In the genomic region with DNA sequence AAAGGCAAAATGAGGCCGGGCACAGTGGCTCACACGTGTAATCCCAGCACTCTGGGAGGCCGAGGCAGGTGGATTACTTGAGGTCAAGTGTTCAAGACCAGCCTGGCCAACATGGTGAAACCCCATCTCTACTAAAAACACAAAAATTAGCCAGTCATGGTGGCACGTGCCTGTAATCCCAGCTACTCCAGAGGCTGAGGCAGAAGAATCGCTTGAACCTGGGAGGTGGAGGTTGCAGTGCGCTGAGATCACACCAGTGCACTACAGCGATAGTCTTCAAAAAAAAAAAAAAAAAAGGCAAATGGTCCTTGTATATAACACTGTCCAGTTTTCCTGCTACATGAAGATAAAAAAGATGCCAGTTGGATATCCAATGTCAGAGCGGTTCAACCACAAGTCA, we compare ENCODE assay signal across 1 cellular context.
TF ChIP-seq lines count a peak whose summit lies in the region.
"Not testable (repeated sequence)": the region's sequence is repeated elsewhere in the genome, so short reads cannot be mapped to it uniquely, and the experiment has no call there.

No MANE protein-coding gene starts in this region.

TF ChIP-seq in K562, 482 proteins besides CTCF, POLR2A, EP300 and RAD21 (continued from another document):
- TF ChIP-seq, protein P1, sequence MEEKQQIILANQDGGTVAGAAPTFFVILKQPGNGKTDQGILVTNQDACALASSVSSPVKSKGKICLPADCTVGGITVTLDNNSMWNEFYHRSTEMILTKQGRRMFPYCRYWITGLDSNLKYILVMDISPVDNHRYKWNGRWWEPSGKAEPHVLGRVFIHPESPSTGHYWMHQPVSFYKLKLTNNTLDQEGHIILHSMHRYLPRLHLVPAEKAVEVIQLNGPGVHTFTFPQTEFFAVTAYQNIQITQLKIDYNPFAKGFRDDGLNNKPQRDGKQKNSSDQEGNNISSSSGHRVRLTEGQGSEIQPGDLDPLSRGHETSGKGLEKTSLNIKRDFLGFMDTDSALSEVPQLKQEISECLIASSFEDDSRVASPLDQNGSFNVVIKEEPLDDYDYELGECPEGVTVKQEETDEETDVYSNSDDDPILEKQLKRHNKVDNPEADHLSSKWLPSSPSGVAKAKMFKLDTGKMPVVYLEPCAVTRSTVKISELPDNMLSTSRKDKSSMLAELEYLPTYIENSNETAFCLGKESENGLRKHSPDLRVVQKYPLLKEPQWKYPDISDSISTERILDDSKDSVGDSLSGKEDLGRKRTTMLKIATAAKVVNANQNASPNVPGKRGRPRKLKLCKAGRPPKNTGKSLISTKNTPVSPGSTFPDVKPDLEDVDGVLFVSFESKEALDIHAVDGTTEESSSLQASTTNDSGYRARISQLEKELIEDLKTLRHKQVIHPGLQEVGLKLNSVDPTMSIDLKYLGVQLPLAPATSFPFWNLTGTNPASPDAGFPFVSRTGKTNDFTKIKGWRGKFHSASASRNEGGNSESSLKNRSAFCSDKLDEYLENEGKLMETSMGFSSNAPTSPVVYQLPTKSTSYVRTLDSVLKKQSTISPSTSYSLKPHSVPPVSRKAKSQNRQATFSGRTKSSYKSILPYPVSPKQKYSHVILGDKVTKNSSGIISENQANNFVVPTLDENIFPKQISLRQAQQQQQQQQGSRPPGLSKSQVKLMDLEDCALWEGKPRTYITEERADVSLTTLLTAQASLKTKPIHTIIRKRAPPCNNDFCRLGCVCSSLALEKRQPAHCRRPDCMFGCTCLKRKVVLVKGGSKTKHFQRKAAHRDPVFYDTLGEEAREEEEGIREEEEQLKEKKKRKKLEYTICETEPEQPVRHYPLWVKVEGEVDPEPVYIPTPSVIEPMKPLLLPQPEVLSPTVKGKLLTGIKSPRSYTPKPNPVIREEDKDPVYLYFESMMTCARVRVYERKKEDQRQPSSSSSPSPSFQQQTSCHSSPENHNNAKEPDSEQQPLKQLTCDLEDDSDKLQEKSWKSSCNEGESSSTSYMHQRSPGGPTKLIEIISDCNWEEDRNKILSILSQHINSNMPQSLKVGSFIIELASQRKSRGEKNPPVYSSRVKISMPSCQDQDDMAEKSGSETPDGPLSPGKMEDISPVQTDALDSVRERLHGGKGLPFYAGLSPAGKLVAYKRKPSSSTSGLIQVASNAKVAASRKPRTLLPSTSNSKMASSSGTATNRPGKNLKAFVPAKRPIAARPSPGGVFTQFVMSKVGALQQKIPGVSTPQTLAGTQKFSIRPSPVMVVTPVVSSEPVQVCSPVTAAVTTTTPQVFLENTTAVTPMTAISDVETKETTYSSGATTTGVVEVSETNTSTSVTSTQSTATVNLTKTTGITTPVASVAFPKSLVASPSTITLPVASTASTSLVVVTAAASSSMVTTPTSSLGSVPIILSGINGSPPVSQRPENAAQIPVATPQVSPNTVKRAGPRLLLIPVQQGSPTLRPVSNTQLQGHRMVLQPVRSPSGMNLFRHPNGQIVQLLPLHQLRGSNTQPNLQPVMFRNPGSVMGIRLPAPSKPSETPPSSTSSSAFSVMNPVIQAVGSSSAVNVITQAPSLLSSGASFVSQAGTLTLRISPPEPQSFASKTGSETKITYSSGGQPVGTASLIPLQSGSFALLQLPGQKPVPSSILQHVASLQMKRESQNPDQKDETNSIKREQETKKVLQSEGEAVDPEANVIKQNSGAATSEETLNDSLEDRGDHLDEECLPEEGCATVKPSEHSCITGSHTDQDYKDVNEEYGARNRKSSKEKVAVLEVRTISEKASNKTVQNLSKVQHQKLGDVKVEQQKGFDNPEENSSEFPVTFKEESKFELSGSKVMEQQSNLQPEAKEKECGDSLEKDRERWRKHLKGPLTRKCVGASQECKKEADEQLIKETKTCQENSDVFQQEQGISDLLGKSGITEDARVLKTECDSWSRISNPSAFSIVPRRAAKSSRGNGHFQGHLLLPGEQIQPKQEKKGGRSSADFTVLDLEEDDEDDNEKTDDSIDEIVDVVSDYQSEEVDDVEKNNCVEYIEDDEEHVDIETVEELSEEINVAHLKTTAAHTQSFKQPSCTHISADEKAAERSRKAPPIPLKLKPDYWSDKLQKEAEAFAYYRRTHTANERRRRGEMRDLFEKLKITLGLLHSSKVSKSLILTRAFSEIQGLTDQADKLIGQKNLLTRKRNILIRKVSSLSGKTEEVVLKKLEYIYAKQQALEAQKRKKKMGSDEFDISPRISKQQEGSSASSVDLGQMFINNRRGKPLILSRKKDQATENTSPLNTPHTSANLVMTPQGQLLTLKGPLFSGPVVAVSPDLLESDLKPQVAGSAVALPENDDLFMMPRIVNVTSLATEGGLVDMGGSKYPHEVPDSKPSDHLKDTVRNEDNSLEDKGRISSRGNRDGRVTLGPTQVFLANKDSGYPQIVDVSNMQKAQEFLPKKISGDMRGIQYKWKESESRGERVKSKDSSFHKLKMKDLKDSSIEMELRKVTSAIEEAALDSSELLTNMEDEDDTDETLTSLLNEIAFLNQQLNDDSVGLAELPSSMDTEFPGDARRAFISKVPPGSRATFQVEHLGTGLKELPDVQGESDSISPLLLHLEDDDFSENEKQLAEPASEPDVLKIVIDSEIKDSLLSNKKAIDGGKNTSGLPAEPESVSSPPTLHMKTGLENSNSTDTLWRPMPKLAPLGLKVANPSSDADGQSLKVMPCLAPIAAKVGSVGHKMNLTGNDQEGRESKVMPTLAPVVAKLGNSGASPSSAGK (IDR thresholded peaks at IDR 0.05): peak; percentile 56; the same call in 1 of the 2 replicates
- TF ChIP-seq NFE2 (IDR thresholded peaks at IDR 0.05; ENCODE audit: low read depth): peak; percentile 56; the same call in 1 of the 2 replicates
- TF ChIP-seq MTA2 (IDR thresholded peaks at IDR 0.05; ENCODE audit: low read depth): peak; percentile 40; the same call in 1 of the 2 replicates
- TF ChIP-seq MAFG (tag; conservative IDR thresholded peaks at IDR 0.05): peak; percentile 75
- 0 out of 2 replicates have a peak, but pooled peaks have one; percentile 21 for TF ChIP-seq NFE2L1 (tag; IDR thresholded peaks at IDR 0.05; ENCODE audit: borderline replicate concordance, low read depth)
- TF ChIP-seq ZNF384 (IDR thresholded peaks at IDR 0.05; ENCODE audit: low read depth, low read length): peak; percentile 65
- TF ChIP-seq DPF2 (IDR thresholded peaks at IDR 0.05): peak; percentile 33; the same call in 1 of the 2 replicates
- TF ChIP-seq BCOR (IDR thresholded peaks at IDR 0.05): peak; percentile 24; the same call in 1 of the 2 replicates
- peak; percentile 26; the same call in 1 of the 2 replicates for TF ChIP-seq SOX6 (IDR thresholded peaks at IDR 0.05)
- TF ChIP-seq CBFA2T2 (conservative IDR thresholded peaks at IDR 0.05): peak; percentile 75
- TF ChIP-seq C11orf30 (IDR thresholded peaks at IDR 0.05; ENCODE audit: low read depth): peak; percentile 59
- peak; percentile 65 for TF ChIP-seq ARID1B (IDR thresholded peaks at IDR 0.05)
- peak; percentile 62 for TF ChIP-seq ZNF316 (IDR thresholded peaks at IDR 0.05)
- TF ChIP-seq, protein P2, sequence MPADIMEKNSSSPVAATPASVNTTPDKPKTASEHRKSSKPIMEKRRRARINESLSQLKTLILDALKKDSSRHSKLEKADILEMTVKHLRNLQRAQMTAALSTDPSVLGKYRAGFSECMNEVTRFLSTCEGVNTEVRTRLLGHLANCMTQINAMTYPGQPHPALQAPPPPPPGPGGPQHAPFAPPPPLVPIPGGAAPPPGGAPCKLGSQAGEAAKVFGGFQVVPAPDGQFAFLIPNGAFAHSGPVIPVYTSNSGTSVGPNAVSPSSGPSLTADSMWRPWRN (IDR thresholded peaks at IDR 0.05; ENCODE audit: low read depth): peak; percentile 71
- TF ChIP-seq NCOR1 (IDR thresholded peaks at IDR 0.05): peak; percentile 21; the same call in 1 of the 2 replicates
- peak; percentile 45; the same call in 1 of the 2 replicates for TF ChIP-seq TEAD4 (IDR thresholded peaks at IDR 0.05; ENCODE audit: low read length)
- TF ChIP-seq TEAD4 (CRISPR knock-in tag; IDR thresholded peaks at IDR 0.05; ENCODE audit: borderline replicate concordance): not testable (repeated sequence)
- peak in 1 of 2 experiments; percentile 53; a peak in 1 of 4 replicates for TF ChIP-seq TRIM24 (IDR thresholded peaks at IDR 0.05)
- TF ChIP-seq TCF3 (CRISPR knock-in tag; IDR thresholded peaks at IDR 0.05): peak; percentile 36
- TF ChIP-seq TAL1 (IDR thresholded peaks at IDR 0.05): peak; percentile 63
- TF ChIP-seq L3MBTL2 (IDR thresholded peaks at IDR 0.05): peak; percentile 64
- peak; percentile 51 to 55; a peak in 2 of 4 replicates for TF ChIP-seq KDM1A (IDR thresholded peaks at IDR 0.05)
